19 cellular contexts compared by ENCODE assay signal in genomic region chr11:33830903-33831648, GRCh38. TPM values are rescaled to one million over a fixed set of nuclear protein-coding genes. Genes with fewer than 3 reads are reported as not detected.
DNase-seq lines count a peak whose midpoint lies in the region; ATAC-seq and TF ChIP-seq lines count a peak whose summit lies in the region.
"Had no signal": no experiment of that assay in that cellular context is flagged by ENCODE, and none has a peak within 500 bp of the region (broad histone marks: within the 10 kb centered on the region; RNA-seq: fewer than 3 reads in every experiment).

No MANE protein-coding gene starts in this region.

- CTCF ChIA-PET in PC-9 (lab: Charles Lee) = interaction anchor here (2.3 kb wide), 1 partner anchor 24 kb away, joined by 16 read pairs; no protein-coding TSS in a partner anchor

- H3K79me2 ChIP-seq in PC-9 (ENCODE audit: low read depth) = no peaks in the 10 kb centered on the region

- H4K20me1 ChIP-seq in PC-9 (ENCODE audit: insufficient read depth) = no peaks in the 10 kb centered on the region

- no peak for TF ChIP-seq CTCF in PC-9 (conservative IDR thresholded peaks at IDR 0.05)
- no peak for TF ChIP-seq CTCF in kidney epithelial cell (IDR thresholded peaks at IDR 0.05; ENCODE audit: insufficient read depth, low read length, poor library complexity, severe bottlenecking)

- BruUV-seq in PC-9 (replicated peaks; lab: Mats Ljungman, UMichigan) = no TSS peak

- DNase-seq in Caki2 (ENCODE audit: low read depth) = peak; percentile 25
- DNase-seq in PC-9 = peak; percentile 5 to 74
- peak; percentile 37 for DNase-seq in dermis blood vessel endothelial cell
- peak; percentile 42 for DNase-seq in kidney epithelial cell (ENCODE audit: low read depth)
- DNase-seq in NOMO-1 treated with dmso at 0.1 percent for 144 hours (lab: John Stamatoyannopoulos, UW; ENCODE audit: unreplicated experiment) = no peak
- DNase-seq in NCI-H748 (lab: John Stamatoyannopoulos, UW; ENCODE audit: unreplicated experiment) = no peak
- no peak for DNase-seq in stimulated activated CD4-positive, alpha-beta T cell treated with anti-CD3 and anti-CD28 coated beads, Interleukin-12 subunit alpha, Interleukin-12 subunit beta, amount 100 ng/mL, for 4 hours
- DNase-seq: DMS153, IMR-90, Karpas-422, NCI-H1417, NCI-H187 treated with DMSO at 0.1 percent for 48 hours, NCI-H2171, NCI-H446, NCI-H748 treated with DMSO at 0.1 percent for 48 hours, Peyer's patch, SHP77 treated with DMSO at 0.1 percent for 48 hours had no signal

- H3K9me2 ChIP-seq in PC-9 (ENCODE audit: insufficient read depth) = no peaks in the 10 kb centered on the region

- no peak overlapping the region for H2AFZ ChIP-seq in PC-9

- H3K9me3 ChIP-seq in PC-9 (ENCODE audit: insufficient read depth, low read depth) = no peaks in the 10 kb centered on the region
- H3K9me3 ChIP-seq: Peyer's patch had no signal

- no peaks in the 10 kb centered on the region for H3K36me3 ChIP-seq in PC-9 (ENCODE audit: low read depth)
- no peaks in the 10 kb centered on the region for H3K36me3 ChIP-seq in kidney epithelial cell (ENCODE audit: control insufficient read depth, insufficient read depth, low read length)
- H3K36me3 ChIP-seq: Peyer's patch had no signal

- H3K4me3 ChIP-seq in PC-9 (no peak overlapping the region), kidney epithelial cell (ENCODE audit: low read depth, low read length) (no peak overlapping the region)
- H3K4me3 ChIP-seq: Peyer's patch had no signal

- peak overlapping the region; percentile 41 for H3K4me2 ChIP-seq in PC-9

- no peak for ATAC-seq in HG03571 (IDR thresholded peaks at IDR 0.05; ENCODE audit: unreplicated experiment)
- ATAC-seq: SK-N-SH treated with all-trans-retinoic acid at 6 μM for 48 hours had no signal

- no peaks in the 10 kb centered on the region for H3K27me3 ChIP-seq in PC-9 (ENCODE audit: insufficient read depth, low read depth)
- peaks cover 11% of the 10 kb centered on the region for H3K27me3 ChIP-seq in kidney epithelial cell (ENCODE audit: control insufficient read depth, insufficient read depth, low read length)

- peak overlapping the region; percentile 39 for H3K27ac ChIP-seq in PC-9
- H3K27ac ChIP-seq: Peyer's patch had no signal

- peaks cover 32% of the 10 kb centered on the region for H3K4me1 ChIP-seq in PC-9 (replicated peaks; ENCODE audit: insufficient read depth)

- intact Hi-C loops in PC-9 (cut with micrococcal nuclease; ENCODE audit: unreplicated experiment) = loop anchor here (10.0 kb wide), 1 partner anchor 664 kb away; no protein-coding TSS in a partner anchor

- in situ Hi-C loops in Caki2 (cut with HindIII; ENCODE audit: low pct_unique_long_range_greater_than_20kb, low sequenced_read_pairs) = no loop called here

- POLR2A ChIA-PET in PC-9 (lab: Charles Lee; ENCODE audit: unreplicated experiment) = interaction anchor here (0.6 kb wide), 1 partner anchor 24 kb away, joined by 4 read pairs; no protein-coding TSS in a partner anchor

- H3F3A ChIP-seq in PC-9 (ENCODE audit: insufficient read depth, low read depth) = peaks cover 22% of the 10 kb centered on the region

RNA-seq across cellular contexts. Expression of gene FBXO3, which starts 56.8 kb away (rescaled TPM):
- 20.2 TPM in 2 replicates for total RNA-seq in Caki2 (2014; rRNA removed; shearing (Covaris generic); ENCODE audit: low replicate concordance)
- 28.3 and 32.9 TPM in 2 replicates for total RNA-seq in PC-9 (2021)
- total RNA-seq in dermis blood vessel endothelial cell = 50.5 and 56.8 TPM in 2 replicates
- total RNA-seq in kidney epithelial cell = 29.9 and 34.6 TPM in 2 replicates

Comparison
In these comparisons a context has a peak if more than half of its experiments do, and no peak if none do; other contexts are left out.
1. DNase-seq: peak in Caki2 (single experiment), PC-9 (2 of 2), dermis blood vessel endothelial cell (single experiment) and kidney epithelial cell (single experiment); none in NOMO-1 treated with dmso at 0.1 percent for 144 hours (single experiment), NCI-H748 (single experiment) and stimulated activated CD4-positive, alpha-beta T cell treated with anti-CD3 and anti-CD28 coated beads, Interleukin-12 subunit alpha, Interleukin-12 subunit beta, amount 100 ng/mL, for 4 hours (single experiment).